12 cellular contexts compared by ENCODE assay signal in genomic region chr2:109333414-109334194, GRCh38.
DNase-seq lines count a peak whose midpoint lies in the region; ATAC-seq, FAIRE-seq and TF ChIP-seq lines count a peak whose summit lies in the region.
"Had no signal": no experiment of that assay in that cellular context is flagged by ENCODE, and none has a peak within 500 bp of the region (broad histone marks: within the 10 kb centered on the region; RNA-seq: fewer than 3 reads in every experiment).

No MANE protein-coding gene starts in this region.

- H3K4me1 ChIP-seq in keratinocyte (ENCODE audit: control insufficient read depth, extremely low read depth, insufficient read depth, low read length) = peaks cover 35% of the 10 kb centered on the region
- H3K4me1 ChIP-seq in neuronal stem cell (ENCODE audit: control insufficient read depth in 2 of 2, insufficient read depth in 1 of 2, low read depth in 1 of 2, low read length in 2 of 2) = peaks cover 9 to 18% of the 10 kb centered on the region in 2 donors

- no peaks in the 10 kb centered on the region for H3K79me2 ChIP-seq in keratinocyte (ENCODE audit: control insufficient read depth, insufficient read depth, low read length)

- H3K79me1 ChIP-seq in neuronal stem cell (ENCODE audit: low read depth, low read length) = no peaks in the 10 kb centered on the region

- TF ChIP-seq CTCF in AG09309 (IDR thresholded peaks at IDR 0.05; ENCODE audit: control insufficient read depth, insufficient read depth, low read depth, low read length, missing control alignments) (peak; percentile 40), WI38 (IDR thresholded peaks at IDR 0.05; ENCODE audit: low read depth, low read length) (peak; percentile 41), keratinocyte (optimal IDR thresholded peaks at IDR 0.05 in 1 of 3, IDR thresholded peaks at IDR 0.05 in 1 of 3, conservative IDR thresholded peaks at IDR 0.05 in 1 of 3; ENCODE audit: extremely low read depth in 1 of 3, insufficient read depth in 2 of 3, low read length in 3 of 3) (peak in 2 of 3 experiments; percentile 9 to 18)

- no peak for FAIRE-seq in keratinocyte (lab: Jason Lieb, UNC)

- no peaks in the 10 kb centered on the region for H4K20me1 ChIP-seq in keratinocyte (ENCODE audit: control insufficient read depth, extremely low read depth, insufficient read depth, low read length)

- no peak overlapping the region for H3K4ac ChIP-seq in neuronal stem cell (ENCODE audit: low read length)

- DNase-seq in AG09309 (ENCODE audit: low read depth) (no peak), HT-29 (ENCODE audit: low spot score) (peak; percentile 5), keratinocyte (ENCODE audit: low read depth, low spot score) (no peak), ecto neural progenitor cell (ENCODE audit: low spot score) (no peak), neuronal stem cell (ENCODE audit: low spot score) (no peak)
- DNase-seq: activated T-cell treated with anti-CD3 and anti-CD28 coated beads, Interleukin-2, amount 50 U/mL, for 1 hour; dorsolateral prefrontal cortex; NCI-H1092; SIG-M5 had no signal

- H3K18ac ChIP-seq in neuronal stem cell (ENCODE audit: low read length) = no peak overlapping the region

- no peak overlapping the region for H2BK15ac ChIP-seq in neuronal stem cell (ENCODE audit: low read length)

- no peak overlapping the region for H2BK12ac ChIP-seq in neuronal stem cell (ENCODE audit: low read length)

- H3K9me3 ChIP-seq in keratinocyte (ENCODE audit: control insufficient read depth, low read depth, low read length) (no peaks in the 10 kb centered on the region), neuronal stem cell (replicated peaks in 1 of 2; ENCODE audit: control insufficient read depth in 2 of 2, insufficient read depth in 1 of 2, low read depth in 1 of 2, low read length in 2 of 2) (no peaks in the 10 kb centered on the region)

- H3K9ac ChIP-seq in keratinocyte (ENCODE audit: control insufficient read depth, extremely low read depth, insufficient read depth, low read length) = no peak overlapping the region
- H3K9ac ChIP-seq in neuronal stem cell (ENCODE audit: low read depth, low read length, poor library complexity) = no peak overlapping the region

- no CpG with 5 or more reads among the region's 7 CpGs for WGBS in neuronal stem cell (ENCODE audit: extremely low coverage in 2 of 2, insufficient read length in 2 of 2, insufficient replicate concordance in 1 of 2), 2 donors

- H3K36me3 ChIP-seq in keratinocyte (ENCODE audit: control insufficient read depth in 2 of 2, extremely low read depth in 1 of 2, insufficient read depth in 2 of 2, low read length in 2 of 2) (no peaks in the 10 kb centered on the region), neuronal stem cell (replicated peaks in 1 of 2; ENCODE audit: control insufficient read depth in 2 of 2, insufficient read depth in 2 of 2, low read length in 2 of 2) (no peaks in the 10 kb centered on the region)

- H3K4me3 ChIP-seq in AG09309 (ENCODE audit: control insufficient read depth, low read depth, low read length) (no peak overlapping the region), WI38 (ENCODE audit: low read depth, low read length) (no peak overlapping the region), keratinocyte (ENCODE audit: control insufficient read depth in 2 of 3, extremely low read depth in 1 of 3, insufficient read depth in 2 of 3, low read depth in 1 of 3, low read length in 3 of 3) (no peak overlapping the region), neuronal stem cell (ENCODE audit: low read length in 2 of 2) (no peak overlapping the region)

- H3K9me1 ChIP-seq in keratinocyte (ENCODE audit: control insufficient read depth, extremely low read depth, insufficient read depth, low read length) = peaks cover 3% of the 10 kb centered on the region

- no peak overlapping the region for H2AK5ac ChIP-seq in neuronal stem cell (ENCODE audit: low read depth, low read length)

- no peak overlapping the region for H2BK5ac ChIP-seq in neuronal stem cell (ENCODE audit: low read length)

- ATAC-seq in GM21717 (IDR thresholded peaks at IDR 0.05; ENCODE audit: unreplicated experiment) (no peak), HG02642 (IDR thresholded peaks at IDR 0.05; ENCODE audit: poor library complexity, unreplicated experiment) (no peak)

- H3K27me3 ChIP-seq in keratinocyte (ENCODE audit: control insufficient read depth, extremely low read depth, insufficient read depth, low read length) = no peaks in the 10 kb centered on the region
- no peaks in the 10 kb centered on the region for H3K27me3 ChIP-seq in neuronal stem cell (ENCODE audit: control insufficient read depth in 3 of 3, insufficient read depth in 3 of 3, low read depth in 1 of 3, low read length in 3 of 3)
- H3K27me3 ChIP-seq: dorsolateral prefrontal cortex had no signal

- H3K14ac ChIP-seq in neuronal stem cell (ENCODE audit: low read length) = no peak overlapping the region

- H2AFZ ChIP-seq in keratinocyte (ENCODE audit: control insufficient read depth, low read length) (no peak overlapping the region), neuronal stem cell (ENCODE audit: low read length) (no peak overlapping the region)

- no peak overlapping the region for H4K8ac ChIP-seq in neuronal stem cell (ENCODE audit: low read depth, low read length)

- H2BK120ac ChIP-seq in neuronal stem cell (ENCODE audit: low read depth, low read length) = no peak overlapping the region

- H4K91ac ChIP-seq in neuronal stem cell (ENCODE audit: low read depth, low read length, poor library complexity) = no peak overlapping the region

- H3K23ac ChIP-seq in neuronal stem cell (ENCODE audit: low read depth, low read length, poor library complexity) = no peak overlapping the region

- dilution Hi-C loops in keratinocyte (cut with MboI; ENCODE audit: extremely low pct_ligation_motif_present, low sequenced_read_pairs) = no loop called here

- H3K4me2 ChIP-seq in keratinocyte (ENCODE audit: control insufficient read depth, extremely low read depth, insufficient read depth, low read depth, low read length) (no peak overlapping the region), neuronal stem cell (ENCODE audit: insufficient read depth, low read length, poor library complexity, severe bottlenecking) (no peak overlapping the region)

- H3K27ac ChIP-seq in keratinocyte (ENCODE audit: control insufficient read depth, insufficient read depth, low read length) (no peak overlapping the region), neuronal stem cell (replicated peaks; ENCODE audit: low read length) (no peak overlapping the region)
